ENCODE assay signal across 33 cellular contexts in genomic region chr1:39707506-39707905, GRCh38. TPM values are rescaled to one million over a fixed set of nuclear protein-coding genes. Genes with fewer than 3 reads are reported as not detected.
"Had no signal": no experiment of that assay in that cellular context is flagged by ENCODE, and none has a peak within 500 bp of the region (broad histone marks: within the 10 kb centered on the region; RNA-seq: fewer than 3 reads in every experiment).

No MANE protein-coding gene starts in this region.

- H3K27ac ChIP-seq: parathyroid adenoma, psoas muscle, right lobe of liver, sigmoid colon, spleen, suprapubic skin, testis, tibial artery, transverse colon, upper lobe of right lung, uterus had no signal

- DNase-seq: naive thymus-derived CD8-positive, alpha-beta T cell; nephron progenitor cell; nucleus accumbens; posterior cingulate gyrus; psoas muscle; right cardiac atrium; right lobe of liver; sigmoid colon; spleen; stimulated activated CD4-positive, alpha-beta T cell treated with anti-CD3 and anti-CD28 coated beads, Interleukin-12 subunit alpha, Interleukin-12 subunit beta, amount 100 ng/mL, for 4 hours; stimulated activated CD4-positive, alpha-beta T cell treated with anti-CD3 and anti-CD28 coated beads, Interleukin-1b, Interleukin-23, amount 100 ng/mL, for 48 hours; stimulated activated CD4-positive, alpha-beta T cell treated with anti-CD3 and anti-CD28 coated beads, Interleukin-4, amount 100 ng/mL, for 1 hour; stimulated activated CD4-positive, alpha-beta T cell treated with anti-CD3 and anti-CD28 coated beads, Interleukin-4, amount 100 ng/mL, for 4 hours; stimulated activated CD8-positive, alpha-beta memory T cell treated with anti-CD3 and anti-CD28 coated beads, Interleukin-4, amount 100 ng/mL, for 48 hours; stimulated activated naive CD4-positive, alpha-beta T cell; stimulated activated naive CD8-positive, alpha-beta T cell treated with anti-CD3 and anti-CD28 coated beads, Interleukin-15, amount 100 ng/mL, for 72 hours; stimulated activated naive CD8-positive, alpha-beta T cell treated with anti-CD3 and anti-CD28 coated beads, Interleukin-15, Interleukin-2, amounts not matched to agents 100 U/mL and 50 U/mL, for 24 hours; substantia nigra; testis; tibial artery; transverse colon; upper lobe of right lung; uterus had no signal

- H3K27me3 ChIP-seq: neutrophil, right lobe of liver, sigmoid colon, testis, uterus had no signal

- H3K9me3 ChIP-seq: neutrophil, psoas muscle, right lobe of liver, sigmoid colon, spleen, suprapubic skin, testis, tibial artery, transverse colon, upper lobe of right lung, uterus had no signal

- ATAC-seq: naive thymus-derived CD8-positive, alpha-beta T cell; natural killer cell treated with Interleukin-12 subunit alpha and Interleukin-12 subunit beta and Interleukin-15 and Interleukin-18, amount 100 ng/mL, for 72 hours; psoas muscle; right cardiac atrium; right lobe of liver; stimulated activated memory B cell treated with anti-CD40 and anti-IgM and Interleukin-4, amounts not matched to agents 10 μg/mL and 1 μg/mL and 100 μg/mL, for 72 hours; stimulated activated naive CD8-positive, alpha-beta T cell treated with anti-CD3 and anti-CD28 coated beads, Interleukin-15, amount 100 ng/mL, for 72 hours; stimulated activated naive CD8-positive, alpha-beta T cell treated with anti-CD3 and anti-CD28 coated beads, Interleukin-15, Interleukin-2, amounts not matched to agents 100 U/mL and 50 U/mL, for 24 hours; upper lobe of right lung had no signal

- H3K4me1 ChIP-seq: parathyroid adenoma, right lobe of liver, sigmoid colon, spleen, suprapubic skin, testis, tibial artery, transverse colon, upper lobe of right lung, uterus had no signal

- H3K36me3 ChIP-seq: neutrophil, right lobe of liver, sigmoid colon, spleen, suprapubic skin, tibial artery, transverse colon, upper lobe of right lung, uterus had no signal

- H3K4me3 ChIP-seq: psoas muscle, right lobe of liver, sigmoid colon, smooth muscle cell, spleen, suprapubic skin, testis, tibial artery, transverse colon, upper lobe of right lung, uterus had no signal

RNA-seq across cellular contexts. Expression of gene HPCAL4, which starts 16.3 kb away (rescaled TPM):
- total RNA-seq: osteocyte, progenitor cell of endocrine pancreas, right lobe of liver had no signal
- polyA plus RNA-seq: smooth muscle cell had no signal

RNA-seq across cellular contexts. Expression of gene NT5C1A, which starts 35.6 kb away (rescaled TPM):
- total RNA-seq: neural crest cell, osteocyte, progenitor cell of endocrine pancreas, right lobe of liver, sigmoid colon, smooth muscle cell, suprapubic skin, transverse colon had no signal
- polyA plus RNA-seq: naive thymus-derived CD8-positive, alpha-beta T cell; smooth muscle cell; spleen; thymus had no signal
